ENCODE assay signal across 1 cellular context in genomic region chr10:86932674-86933073, GRCh38.
TF ChIP-seq lines count a peak whose summit lies in the region.

No MANE protein-coding gene starts in this region.

TF ChIP-seq in H1, 55 proteins besides CTCF, POLR2A, EP300 and RAD21:
- TF ChIP-seq TCF12 (IDR thresholded peaks at IDR 0.05; ENCODE audit: low read depth, low read length), result no peak
- TF ChIP-seq SAP30 (IDR thresholded peaks at IDR 0.05; ENCODE audit: insufficient read depth, insufficient replicate concordance, low read length), result no peak
